ENCODE assay signal across 22 cellular contexts in the genomic region with DNA sequence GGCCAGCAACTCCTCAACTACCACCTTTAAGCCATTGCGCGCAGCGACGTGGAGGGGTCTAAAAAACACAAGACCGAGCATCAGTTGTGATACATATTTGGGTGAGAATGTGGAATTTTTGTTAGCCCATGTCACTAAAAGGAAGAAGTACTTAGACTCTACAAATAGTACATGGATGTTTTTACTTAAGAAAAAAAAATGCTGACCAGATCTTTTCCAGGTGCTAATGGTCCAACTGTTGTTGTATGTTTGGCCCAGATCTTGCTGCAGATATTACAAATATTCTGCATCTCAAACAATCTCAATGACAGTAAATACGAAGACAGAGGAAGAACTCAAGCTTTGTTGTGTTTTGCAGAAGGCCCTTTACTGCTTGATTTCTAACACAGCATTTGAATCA.
"Had no signal": no experiment of that assay in that cellular context is flagged by ENCODE, and none has a peak within 500 bp of the region (broad histone marks: within the 10 kb centered on the region; RNA-seq: fewer than 3 reads in every experiment).

No MANE protein-coding gene starts in this region.

- H3K27me3 ChIP-seq: dorsolateral prefrontal cortex, neutrophil, spleen, tibial artery had no signal

- H3K4me1 ChIP-seq: tibial artery had no signal

- H3K27ac ChIP-seq: dorsolateral prefrontal cortex, spleen, tibial artery had no signal

- FAIRE-seq: colon, urothelium cell line had no signal

- H3K9me3 ChIP-seq: mucosa of descending colon, neutrophil, spleen, tibial artery had no signal

- H3K4me3 ChIP-seq: dorsolateral prefrontal cortex, mucosa of descending colon, spleen, tibial artery had no signal

- H3K9me3 Mint-ChIP-seq: brain, immature natural killer cell, naive B cell had no signal

- DNase-seq: activated CD4-positive, alpha-beta T cell treated with anti-CD3 and anti-CD28 coated beads, Interleukin-2, amount 50 U/mL, for 1 hour; activated effector memory CD4-positive, alpha-beta T cell treated with Interleukin-2 at 50 U/mL for 16 hours; anterior cingulate cortex; caudate nucleus; dorsolateral prefrontal cortex; immature natural killer cell; kidney glomerular epithelial cell; mesenchymal stem cell; mucosa of descending colon; naive B cell; spleen; stimulated activated CD8-positive, alpha-beta memory T cell treated with anti-CD3 and anti-CD28 coated beads, Interleukin-4, amount 100 ng/mL, for 48 hours; stimulated activated naive CD4-positive, alpha-beta T cell treated with Interleukin-2 at 50 U/mL for 16 hours; substantia nigra; T-helper 1 cell; T1000; tibial artery had no signal

- H3K27me3 Mint-ChIP-seq: brain, naive B cell had no signal

- H3K4me3 Mint-ChIP-seq: brain, naive B cell had no signal

- ATAC-seq: mucosa of descending colon, SK-N-SH treated with all-trans-retinoic acid at 6 μM for 48 hours had no signal
